17 cellular contexts compared by ENCODE assay signal in the genomic region with DNA sequence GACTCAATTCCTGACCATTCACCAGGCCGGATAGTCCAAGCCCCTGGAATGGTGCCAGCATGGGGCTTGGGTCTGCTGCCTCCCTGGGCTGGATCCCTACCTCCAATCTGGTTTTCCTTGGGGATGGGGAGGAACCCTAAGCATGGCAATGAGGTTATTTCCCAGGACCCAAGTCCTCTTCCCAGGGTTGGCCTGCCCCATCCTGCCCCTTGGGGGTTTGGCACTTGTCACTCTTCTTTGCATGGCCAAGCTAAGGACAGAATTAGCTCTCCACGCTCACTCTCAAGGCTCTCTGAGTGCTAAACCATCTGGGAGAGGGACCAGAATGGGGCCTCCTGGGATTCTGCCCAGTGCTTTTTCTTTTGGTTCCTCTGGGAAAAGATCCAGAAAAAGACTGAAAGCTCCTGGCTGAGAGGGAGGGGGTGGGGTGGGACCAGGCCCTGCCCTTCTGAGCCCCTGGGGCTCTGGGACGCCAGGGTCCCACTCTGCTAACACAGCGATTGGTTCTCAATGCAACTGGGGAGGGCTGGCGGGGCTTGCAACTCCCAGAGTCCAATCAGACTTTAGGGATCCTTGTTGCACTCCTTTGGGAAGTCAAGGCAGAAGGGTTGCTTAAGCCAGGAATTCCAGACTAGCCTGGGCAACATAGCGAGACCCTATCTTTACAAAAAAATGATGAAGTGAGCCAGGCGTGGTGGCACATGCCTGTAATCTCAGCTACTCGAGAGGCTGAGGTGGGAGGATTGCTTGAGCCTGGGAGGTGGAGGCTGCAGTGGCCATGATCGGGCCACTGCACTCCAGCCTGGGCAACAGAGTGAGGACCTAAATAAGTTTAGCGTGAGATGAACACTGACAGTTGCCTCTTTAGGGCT. TPM values are rescaled to one million over a fixed set of nuclear protein-coding genes. Genes with fewer than 3 reads are reported as not detected.
A peak's percentile ranks its signal among the peaks of the same experiment; 100 is the strongest.
DNase-seq lines count a peak whose midpoint lies in the region; ATAC-seq and TF ChIP-seq lines count a peak whose summit lies in the region.
"Had no signal": no experiment of that assay in that cellular context is flagged by ENCODE, and none has a peak within 500 bp of the region (broad histone marks: within the 10 kb centered on the region; RNA-seq: fewer than 3 reads in every experiment).

No MANE protein-coding gene starts in this region.

- WGBS in esophagus squamous epithelium, 2 donors, result 66 to 70% methylated on average over 4 to 8 of the region's 10 CpGs
- 71 to 75% methylated on average over 10 of the region's 10 CpGs for WGBS in tibial nerve, 2 donors

- no peak for TF ChIP-seq POLR2A in esophagus squamous epithelium (IDR thresholded peaks at IDR 0.05)
- no peak for TF ChIP-seq POLR2A in tibial nerve (IDR thresholded peaks at IDR 0.05)

- intact Hi-C loops in esophagus squamous epithelium (cut with DNase I), result no loop called here

- H3K9me3 ChIP-seq in esophagus squamous epithelium (peaks cover 0 to 27% (median 10%) of the 10 kb centered on the region in 3 donors), tibial nerve (peaks cover 0 to 31% (median 4%) of the 10 kb centered on the region in 4 donors)

- ATAC-seq in GM19328 (IDR thresholded peaks at IDR 0.05; ENCODE audit: unreplicated experiment) (no peak), GM21515 (IDR thresholded peaks at IDR 0.05; ENCODE audit: unreplicated experiment) (no peak)
- ATAC-seq: activated T-cell treated with anti-CD3 and anti-CD28 coated beads, Interleukin-2, amount 50 U/mL, for 72 hours; CD8-positive, alpha-beta T cell; GM23338; stimulated activated memory B cell treated with anti-CD40 and anti-IgM and Interleukin-4, amounts not matched to agents 10 μg/mL and 1 μg/mL and 100 μg/mL, for 72 hours had no signal

- no peaks in the 10 kb centered on the region for H3K4me1 Mint-ChIP-seq in nephron
- H3K4me1 Mint-ChIP-seq: GM23338 had no signal

- peaks cover 0 to 25% (median 8%) of the 10 kb centered on the region in 3 donors for H3K4me1 ChIP-seq in esophagus squamous epithelium
- H3K4me1 ChIP-seq in tibial nerve, result peaks cover 0 to 29% (median 7%) of the 10 kb centered on the region in 4 donors

- TF ChIP-seq EP300 in tibial nerve (IDR thresholded peaks at IDR 0.05), result peak in 1 of 2 donors; percentile 12

- H3K4me3 ChIP-seq in esophagus squamous epithelium, result no peak overlapping the region
- H3K4me3 ChIP-seq in tibial nerve, result no peak overlapping the region
- H3K4me3 ChIP-seq: GM23338 had no signal

- peaks cover 60% of the 10 kb centered on the region for H3K36me3 Mint-ChIP-seq in nephron (ENCODE audit: low read depth)

- DNase-seq in NCI-H2171 treated with DMSO at 0.1 percent for 48 hours (lab: John Stamatoyannopoulos, UW) (peak; percentile 6), NCI-H2171 (lab: John Stamatoyannopoulos, UW) (no peak), esophagus squamous epithelium (lab: John Stamatoyannopoulos, UW) (no peak), tibial nerve (ENCODE audit: low spot score in 2 of 2) (no peak), DMS79 treated with DMSO at 0.1 percent for 48 hours (lab: John Stamatoyannopoulos, UW) (no peak)
- DNase-seq: activated T-cell treated with anti-CD3 and anti-CD28 coated beads, Interleukin-2, amount 50 U/mL, for 72 hours; amniotic stem cell; CD8-positive, alpha-beta T cell; KBM-7; NCI-H1417 treated with DMSO at 0.1 percent for 48 hours; stimulated activated CD4-positive, alpha-beta T cell treated with anti-CD3 and anti-CD28 coated beads, Interleukin-4, amount 100 ng/mL, for 24 hours had no signal

- H3K27ac ChIP-seq in esophagus squamous epithelium (peak overlapping the region; percentile 9 to 69 (median 55)), tibial nerve (peak overlapping the region; percentile 11 to 80 (median 58))
- H3K27ac ChIP-seq: 22Rv1 had no signal

- H3K27me3 Mint-ChIP-seq in nephron (ENCODE audit: low read depth), result no peaks in the 10 kb centered on the region

- no peaks in the 10 kb centered on the region for H3K27me3 ChIP-seq in esophagus squamous epithelium
- H3K27me3 ChIP-seq in tibial nerve, result no peaks in the 10 kb centered on the region

- H3K36me3 ChIP-seq in esophagus squamous epithelium, result peaks cover 11 to 48% (median 20%) of the 10 kb centered on the region in 3 donors
- H3K36me3 ChIP-seq in tibial nerve, result peaks cover 0 to 51% (median 2%) of the 10 kb centered on the region in 3 donors

- no peak for TF ChIP-seq CTCF in esophagus squamous epithelium (IDR thresholded peaks at IDR 0.05)
- TF ChIP-seq CTCF in nephron (IDR thresholded peaks at IDR 0.05; ENCODE audit: unreplicated experiment in 3 of 3), result no peak
- TF ChIP-seq CTCF in tibial nerve (IDR thresholded peaks at IDR 0.05), result no peak

- H3K27ac Mint-ChIP-seq in nephron, result peak overlapping the region; percentile 21 to 38 (median 29)
- H3K27ac Mint-ChIP-seq: activated T-cell treated with anti-CD3 and anti-CD28 coated beads, Interleukin-2, amount 50 U/mL, for 72 hours; CD8-positive, alpha-beta T cell; GM23338; stimulated activated memory B cell treated with anti-CD40 and anti-IgM and Interleukin-4, amounts not matched to agents 10 μg/mL and 1 μg/mL and 100 μg/mL, for 72 hours had no signal

- H3K4me3 Mint-ChIP-seq in nephron, result no peak overlapping the region
- H3K4me3 Mint-ChIP-seq: activated T-cell treated with anti-CD3 and anti-CD28 coated beads, Interleukin-2, amount 50 U/mL, for 72 hours; CD8-positive, alpha-beta T cell; GM23338; stimulated activated memory B cell treated with anti-CD40 and anti-IgM and Interleukin-4, amounts not matched to agents 10 μg/mL and 1 μg/mL and 100 μg/mL, for 72 hours had no signal

- H3K9me3 Mint-ChIP-seq in nephron, result peaks cover 31% of the 10 kb centered on the region

RNA-seq across cellular contexts. Expression of gene DHRS3, which starts 52.7 kb away (rescaled TPM):
- total RNA-seq in esophagus squamous epithelium, result 100 to 1,000 TPM in 3 of 4 donors, 10 to 100 TPM in 1; 87.7 to 166 (median 117) TPM
- total RNA-seq in tibial nerve, result 100 to 1,000 TPM; 180 to 449 (median 358) TPM
